8 cellular contexts compared by ENCODE assay signal in genomic region chr14:95319312-95320075, GRCh38. TPM values are rescaled to one million over a fixed set of nuclear protein-coding genes. Genes with fewer than 3 reads are reported as not detected.
DNase-seq lines count a peak whose midpoint lies in the region; ATAC-seq and TF ChIP-seq lines count a peak whose summit lies in the region.

A gene with protein sequence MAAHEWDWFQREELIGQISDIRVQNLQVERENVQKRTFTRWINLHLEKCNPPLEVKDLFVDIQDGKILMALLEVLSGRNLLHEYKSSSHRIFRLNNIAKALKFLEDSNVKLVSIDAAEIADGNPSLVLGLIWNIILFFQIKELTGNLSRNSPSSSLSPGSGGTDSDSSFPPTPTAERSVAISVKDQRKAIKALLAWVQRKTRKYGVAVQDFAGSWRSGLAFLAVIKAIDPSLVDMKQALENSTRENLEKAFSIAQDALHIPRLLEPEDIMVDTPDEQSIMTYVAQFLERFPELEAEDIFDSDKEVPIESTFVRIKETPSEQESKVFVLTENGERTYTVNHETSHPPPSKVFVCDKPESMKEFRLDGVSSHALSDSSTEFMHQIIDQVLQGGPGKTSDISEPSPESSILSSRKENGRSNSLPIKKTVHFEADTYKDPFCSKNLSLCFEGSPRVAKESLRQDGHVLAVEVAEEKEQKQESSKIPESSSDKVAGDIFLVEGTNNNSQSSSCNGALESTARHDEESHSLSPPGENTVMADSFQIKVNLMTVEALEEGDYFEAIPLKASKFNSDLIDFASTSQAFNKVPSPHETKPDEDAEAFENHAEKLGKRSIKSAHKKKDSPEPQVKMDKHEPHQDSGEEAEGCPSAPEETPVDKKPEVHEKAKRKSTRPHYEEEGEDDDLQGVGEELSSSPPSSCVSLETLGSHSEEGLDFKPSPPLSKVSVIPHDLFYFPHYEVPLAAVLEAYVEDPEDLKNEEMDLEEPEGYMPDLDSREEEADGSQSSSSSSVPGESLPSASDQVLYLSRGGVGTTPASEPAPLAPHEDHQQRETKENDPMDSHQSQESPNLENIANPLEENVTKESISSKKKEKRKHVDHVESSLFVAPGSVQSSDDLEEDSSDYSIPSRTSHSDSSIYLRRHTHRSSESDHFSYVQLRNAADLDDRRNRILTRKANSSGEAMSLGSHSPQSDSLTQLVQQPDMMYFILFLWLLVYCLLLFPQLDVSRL (minus strand): TSS chr14:95319908. CDS start chr14:95319792, 116 bp downstream.

- H3F3A ChIP-seq in PC-3 (ENCODE audit: low read length, unreplicated experiment): no peaks in the 10 kb centered on the region

- peak within 1 kb of the TSS; percentile 68 for H3K4me3 ChIP-seq in HEK293 (ENCODE audit: low read depth, low read length)
- peak within 1 kb of the TSS; percentile 86 for H3K4me3 ChIP-seq in PC-3 (ENCODE audit: low read length)
- peak within 1 kb of the TSS; percentile 52 to 83 (median 78) for H3K4me3 ChIP-seq in sigmoid colon

- no peaks in the 10 kb centered on the region for H4K20me1 ChIP-seq in PC-3 (ENCODE audit: low read length)

- CTCF ChIA-PET in HEK293 (lab: Yijun Ruan, JAX) (interaction anchor here (0.6 to 1.0 kb wide), 3 partner anchors 28 to 90 kb away, joined by 3 read pairs; no protein-coding TSS in a partner anchor), PC-3 (lab: Charles Lee) (no interaction called here)

- H2AFZ ChIP-seq in PC-3 (ENCODE audit: low read length): peak within 1 kb of the TSS; percentile 96

- DNase-seq in PC-3 (peak; percentile 33), amniotic epithelial cell (ENCODE audit: low read depth) (peak; percentile 24), hippocampal formation (lab: John Stamatoyannopoulos, UW) (peak; percentile 36 to 41), sigmoid colon (no peak), epidermal melanocyte (ENCODE audit: insufficient read length, low spot score) (no peak)

- H3K27me3 ChIP-seq in PC-3 (ENCODE audit: low read length) (no peaks in the 10 kb centered on the region), sigmoid colon (no peaks in the 10 kb centered on the region)

- POLR2A ChIA-PET in HEK293 (lab: Yijun Ruan, JAX) (no interaction called here), PC-3 (lab: Charles Lee; ENCODE audit: unreplicated experiment) (no interaction called here)

- no peak for TF ChIP-seq POLR2A in sigmoid colon (IDR thresholded peaks at IDR 0.05)

- H3K9me3 ChIP-seq in ES-I3 (ENCODE audit: control insufficient read depth, insufficient read depth, low read length) (no peaks in the 10 kb centered on the region), HEK293 (ENCODE audit: control insufficient read depth, insufficient read depth, low read depth, low read length) (no peaks in the 10 kb centered on the region), PC-3 (ENCODE audit: low read length) (no peaks in the 10 kb centered on the region), sigmoid colon (no peaks in the 10 kb centered on the region)

- BruUV-seq in PC-3 (replicated peaks; lab: Mats Ljungman, UMichigan): no TSS peak

- intact Hi-C loops in PC-3 (cut with micrococcal nuclease) (no loop called here), sigmoid colon (cut with DNase I) (loop anchor here (5.0 to 10.0 kb wide), 2 partner anchors 162 to 205 kb away; partner anchors contain the start of gene DICER1)

- peak within 1 kb of the TSS; percentile 98 for H3K4me2 ChIP-seq in PC-3 (ENCODE audit: low read length)

- peak; percentile 53; the same call in 1 of the 2 replicates for TF ChIP-seq CTCF in HEK293 (tag by site-specific recombination; IDR thresholded peaks at IDR 0.05)
- TF ChIP-seq CTCF in PC-3 (conservative IDR thresholded peaks at IDR 0.05; ENCODE audit: low read depth, low read length): no peak
- TF ChIP-seq CTCF in sigmoid colon (IDR thresholded peaks at IDR 0.05): no peak

- H3K27ac ChIP-seq in HEK293 (ENCODE audit: extremely low read depth, low read depth, low read length) (peak within 1 kb of the TSS; percentile 53; the same call in 1 of the 2 replicates), PC-3 (ENCODE audit: low read length) (no peak within 1 kb of the TSS), sigmoid colon (peak within 1 kb of the TSS; percentile 54 to 77 (median 72))

- H3K36me3 ChIP-seq in ES-I3 (ENCODE audit: insufficient read depth, low read length) (no peaks in the 10 kb centered on the region), HEK293 (ENCODE audit: control insufficient read depth in 2 of 2, insufficient read depth in 1 of 2, low read length in 2 of 2) (no peaks in the 10 kb centered on the region), PC-3 (ENCODE audit: low read depth, low read length) (no peaks in the 10 kb centered on the region), sigmoid colon (no peaks in the 10 kb centered on the region)

- no peak for TF ChIP-seq EP300 in sigmoid colon (IDR thresholded peaks at IDR 0.05)

- peak; percentile 61 for ATAC-seq in PC-3
- no peak for ATAC-seq in GM21786 (IDR thresholded peaks at IDR 0.05; ENCODE audit: unreplicated experiment)

- 1% methylated on average over 98 of the region's 98 CpGs for WGBS in sigmoid colon, 2 donors

- no peaks in the 10 kb centered on the region for H3K9me2 ChIP-seq in PC-3 (replicated peaks; ENCODE audit: low read length)

- H3K4me1 ChIP-seq in ES-I3 (ENCODE audit: insufficient read depth, low read length) (no peaks in the 10 kb centered on the region; the same call in 1 of the 2 replicates), HEK293 (ENCODE audit: control insufficient read depth, insufficient read depth, low read length) (peaks cover 6% of the 10 kb centered on the region; the same call in 1 of the 2 replicates), PC-3 (ENCODE audit: insufficient read depth, low read length) (peaks cover 12% of the 10 kb centered on the region), sigmoid colon (peaks cover 0 to 27% (median 14%) of the 10 kb centered on the region in 4 donors)

- no peaks in the 10 kb centered on the region for H3K79me2 ChIP-seq in PC-3 (ENCODE audit: low read length)

- H3K9ac ChIP-seq in ES-I3 (ENCODE audit: low read depth, low read length): peak within 1 kb of the TSS; percentile 56; the same call in 1 of the 2 replicates
- no peak within 1 kb of the TSS for H3K9ac ChIP-seq in PC-3 (ENCODE audit: low read length)

TF ChIP-seq in HEK293, 187 proteins besides CTCF, POLR2A, EP300 and RAD21 (continues in another document):
- TF ChIP-seq ZBTB1 (tag by site-specific recombination; IDR thresholded peaks at IDR 0.05) (no peak), ZNF335 (tag by site-specific recombination; conservative IDR thresholded peaks at IDR 0.05) (peak; percentile 82), EGR2 (tag by site-specific recombination; IDR thresholded peaks at IDR 0.05; ENCODE audit: low read depth) (peak; percentile 97), ZNF530 (tag by site-specific recombination; IDR thresholded peaks at IDR 0.05; ENCODE audit: low read depth) (no peak), ZNF16 (tag by site-specific recombination; IDR thresholded peaks at IDR 0.05; ENCODE audit: low read depth) (no peak), ZNF184 (tag by site-specific recombination; IDR thresholded peaks at IDR 0.05) (no peak), ZNF169 (tag by site-specific recombination; IDR thresholded peaks at IDR 0.05) (no peak), ATF2 (tag by site-specific recombination; IDR thresholded peaks at IDR 0.05; ENCODE audit: low read depth) (peak; percentile 23; the same call in 1 of the 2 replicates), ZNF777 (tag by site-specific recombination; IDR thresholded peaks at IDR 0.05; ENCODE audit: borderline replicate concordance) (peak; percentile 85; the same call in 1 of the 2 replicates), HOXC10 (CRISPR knock-in tag; IDR thresholded peaks at IDR 0.05) (no peak)

RNA-seq across cellular contexts. Expression of the gene that starts here (rescaled TPM):
- total RNA-seq in PC-3 (2014; rRNA removed): 3.5 and 3.7 TPM in 2 replicates
- 1 to 10 TPM; 3.5 to 9.1 (median 5.1) TPM for total RNA-seq in sigmoid colon
- polyA plus RNA-seq in sigmoid colon: 10 to 100 TPM; 18.0 to 40.2 (median 20.2) TPM

Comparison
In these comparisons a context has a peak if more than half of its experiments do, and no peak if none do; other contexts are left out.
1. DNase-seq: peak in PC-3 (single experiment), amniotic epithelial cell (single experiment) and hippocampal formation (2 of 2); none in sigmoid colon (single experiment) and epidermal melanocyte (single experiment).
2. Peak in every context shown above with its lines, with median percentiles within 50 percentile points of each other: H3K4me3 ChIP-seq.